8 cellular contexts compared by ENCODE assay signal in the genomic region with DNA sequence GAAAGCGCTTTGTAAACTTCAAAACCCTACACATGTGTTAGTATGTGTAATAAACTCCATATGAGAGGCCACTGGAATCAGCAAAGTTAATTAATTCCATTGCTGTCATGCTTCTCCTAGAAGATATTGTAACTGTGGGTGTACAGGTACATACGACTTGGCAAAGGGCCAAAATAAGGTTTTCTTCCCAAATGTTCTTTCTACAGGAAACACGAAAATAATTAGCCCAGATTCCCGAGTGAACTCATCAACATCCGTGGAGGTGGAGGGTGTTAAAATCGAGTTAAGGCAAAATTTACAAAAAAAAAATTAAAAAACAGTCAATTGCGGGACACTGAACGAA. TPM values are rescaled to one million over a fixed set of nuclear protein-coding genes. Genes with fewer than 3 reads are reported as not detected.
DNase-seq lines count a peak whose midpoint lies in the region; ATAC-seq and TF ChIP-seq lines count a peak whose summit lies in the region.

No MANE protein-coding gene starts in this region.

- H3K9me3 ChIP-seq in SJSA1 (replicated peaks) = no peaks in the 10 kb centered on the region
- no peaks in the 10 kb centered on the region for H3K9me3 ChIP-seq in fibroblast of lung (ENCODE audit: control insufficient read depth, insufficient read depth, low read depth, low read length)

- peak overlapping the region; percentile 83 for H3K4me2 ChIP-seq in fibroblast of lung (ENCODE audit: extremely low read depth, insufficient read depth, low read length)

- no peaks in the 10 kb centered on the region for H3K27me3 ChIP-seq in SJSA1 (replicated peaks)
- H3K27me3 ChIP-seq in fibroblast of lung (ENCODE audit: control insufficient read depth, insufficient read depth, low read length) = no peaks in the 10 kb centered on the region

- peak overlapping the region; percentile 94 for H3K4me3 Mint-ChIP-seq in osteocyte (ENCODE audit: unreplicated experiment)

- H3K4me3 ChIP-seq in GM12875 (ENCODE audit: low read depth, low read length) = peak overlapping the region; percentile 62
- H3K4me3 ChIP-seq in SJSA1 = peak overlapping the region; percentile 84
- peak overlapping the region; percentile 87 to 93 (median 90) for H3K4me3 ChIP-seq in fibroblast of lung (replicated peaks in 1 of 4; ENCODE audit: control extremely low read depth in 1 of 4, insufficient read depth in 1 of 4, low read depth in 3 of 4, low read length in 4 of 4)

- H4K20me1 ChIP-seq in fibroblast of lung (ENCODE audit: control insufficient read depth, extremely low read depth, insufficient read depth, low read length) = no peaks in the 10 kb centered on the region

- no peaks in the 10 kb centered on the region for H3K36me3 Mint-ChIP-seq in osteocyte (ENCODE audit: unreplicated experiment)

- peaks cover 18% of the 10 kb centered on the region for H3K4me1 Mint-ChIP-seq in osteocyte (ENCODE audit: unreplicated experiment)

- H3K36me3 ChIP-seq in SJSA1 (peaks cover 3% of the 10 kb centered on the region; the same call in 1 of the 2 replicates), fibroblast of lung (ENCODE audit: control insufficient read depth, insufficient read depth, low read length) (no peaks in the 10 kb centered on the region)

- TF ChIP-seq CTCF in GM12875 (IDR thresholded peaks at IDR 0.05; ENCODE audit: borderline replicate concordance, insufficient read depth, low read depth, low read length) (no peak), fibroblast of lung (conservative IDR thresholded peaks at IDR 0.05 in 1 of 2, IDR thresholded peaks at IDR 0.05 in 1 of 2; ENCODE audit: low read depth in 1 of 2, low read length in 2 of 2) (no peak), osteocyte (IDR thresholded peaks at IDR 0.05) (no peak)

- peaks cover 10% of the 10 kb centered on the region for H3K4me1 ChIP-seq in SJSA1 (replicated peaks)
- peaks cover 2% of the 10 kb centered on the region for H3K4me1 ChIP-seq in fibroblast of lung (ENCODE audit: control insufficient read depth, extremely low read depth, insufficient read depth, low read length)

- H2AFZ ChIP-seq in fibroblast of lung (ENCODE audit: low read length) = peak overlapping the region; percentile 99

- H3K27me3 Mint-ChIP-seq in osteocyte (ENCODE audit: unreplicated experiment) = peaks cover 6% of the 10 kb centered on the region

- H3K79me2 ChIP-seq in fibroblast of lung (ENCODE audit: control insufficient read depth, insufficient read depth, low read length) = peaks cover 29% of the 10 kb centered on the region

- ATAC-seq in HG02885 (IDR thresholded peaks at IDR 0.05; ENCODE audit: poor library complexity, unreplicated experiment) (peak; percentile 13), GM21390 (IDR thresholded peaks at IDR 0.05; ENCODE audit: unreplicated experiment) (no peak)

- H3K27ac Mint-ChIP-seq in osteocyte (ENCODE audit: unreplicated experiment) = peak overlapping the region; percentile 96

- DNase-seq in SJSA1 (ENCODE audit: low read depth in 1 of 2, low spot score in 2 of 2) = no peak
- DNase-seq in fibroblast of lung (ENCODE audit: low read depth in 2 of 2) = no peak
- DNase-seq in osteocyte (ENCODE audit: extremely low spot score, unreplicated experiment) = no peak
- DNase-seq in hepatic stellate cell (ENCODE audit: low spot score) = no peak
- no peak for DNase-seq in GM19240 (ENCODE audit: insufficient read length, low spot score)

- H3K9me3 Mint-ChIP-seq in osteocyte (ENCODE audit: unreplicated experiment) = peaks cover 6% of the 10 kb centered on the region

- peak overlapping the region; percentile 87 for H3K27ac ChIP-seq in SJSA1
- H3K27ac ChIP-seq in fibroblast of lung (ENCODE audit: insufficient read depth, low read length) = peak overlapping the region; percentile 77

- H3K9ac ChIP-seq in fibroblast of lung (ENCODE audit: insufficient read depth, low read length) = peak overlapping the region; percentile 81

RNA-seq across cellular contexts. Expression of gene FANCL, which starts 0.6 kb away (rescaled TPM):
- 50.0 and 57.0 TPM in 2 replicates for total RNA-seq in SJSA1 (2014; rRNA removed; shearing (Covaris generic))
- total RNA-seq in fibroblast of lung (19.7 and 20.8 TPM in 2 replicates), osteocyte (14.6 and 15.3 TPM in 2 replicates)
- 13.8 and 15.2 TPM in 2 replicates for polyA plus RNA-seq in fibroblast of lung
- polyA plus RNA-seq in fibroblast of lung (2012) = 9.5 and 11.1 TPM in 2 replicates
- 1.1 TPM in 1 of 2 replicates, not detected in the other for polyA minus RNA-seq in fibroblast of lung (ENCODE audit: low replicate concordance)
